In genomic region chr22:50105529-50106100, GRCh38 we compare ENCODE assay signal across 8 cellular contexts. TPM values are rescaled to one million over a fixed set of nuclear protein-coding genes. Genes with fewer than 3 reads are reported as not detected.
A peak's percentile ranks its signal among the peaks of the same experiment; 100 is the strongest.
DNase-seq lines count a peak whose midpoint lies in the region; ATAC-seq and TF ChIP-seq lines count a peak whose summit lies in the region.

No MANE protein-coding gene starts in this region.

- WGBS in smooth muscle cell (ENCODE audit: low lambda C conversion rate) = 54% methylated on average over 7 of the region's 7 CpGs

- no peaks in the 10 kb centered on the region for H3K36me3 ChIP-seq in smooth muscle cell (ENCODE audit: low read depth)

- H3K4me2 ChIP-seq in smooth muscle cell = peak overlapping the region; percentile 60

- no peaks in the 10 kb centered on the region for H3F3A ChIP-seq in smooth muscle cell (ENCODE audit: low read depth)

- H3K4me3 Mint-ChIP-seq in activated CD4-positive, alpha-beta T cell treated with anti-CD3 and anti-CD28 coated beads, Interleukin-2, amount 10 ng/mL, durations not matched to agents 24 days and 14 days = peak overlapping the region; percentile 78

- ATAC-seq in HG02981 (IDR thresholded peaks at IDR 0.05; ENCODE audit: unreplicated experiment) (no peak), SK-N-SH treated with all-trans-retinoic acid at 6 μM for 48 hours (no peak)

- peak overlapping the region; percentile 81 for H3K27ac Mint-ChIP-seq in activated CD4-positive, alpha-beta T cell treated with anti-CD3 and anti-CD28 coated beads, Interleukin-2, amount 10 ng/mL, durations not matched to agents 24 days and 14 days

- no peaks in the 10 kb centered on the region for H3K79me2 ChIP-seq in smooth muscle cell (ENCODE audit: low read depth)

- peak; percentile 80 for DNase-seq in activated CD4-positive, alpha-beta T cell treated with anti-CD3 and anti-CD28 coated beads, Interleukin-2, amount 10 ng/mL, durations not matched to agents 24 days and 14 days
- DNase-seq in activated CD4-positive, alpha-beta T cell treated with anti-CD3 and anti-CD28 coated beads for 1 hour = no peak
- DNase-seq in RPMI8226 = peak; percentile 88
- DNase-seq in epithelial cell of esophagus (ENCODE audit: low read depth) = peak; percentile 90
- no peak for DNase-seq in smooth muscle cell (lab: John Stamatoyannopoulos, UW; ENCODE audit: unreplicated experiment)
- DNase-seq in NCI-H1417 treated with DMSO at 0.1 percent for 48 hours (lab: John Stamatoyannopoulos, UW) = no peak

- TF ChIP-seq CTCF in epithelial cell of esophagus (IDR thresholded peaks at IDR 0.05; ENCODE audit: insufficient read depth, low read depth, low read length, missing control alignments) (no peak), smooth muscle cell (IDR thresholded peaks at IDR 0.05; ENCODE audit: borderline replicate concordance, insufficient read depth, poor library complexity, severe bottlenecking) (no peak)

- peak overlapping the region; percentile 20 for H3K9ac ChIP-seq in smooth muscle cell (ENCODE audit: low read depth)

- H3K36me3 Mint-ChIP-seq in activated CD4-positive, alpha-beta T cell treated with anti-CD3 and anti-CD28 coated beads, Interleukin-2, amount 10 ng/mL, durations not matched to agents 24 days and 14 days (ENCODE audit: low read depth) = no peaks in the 10 kb centered on the region

- intact Hi-C loops in activated CD4-positive, alpha-beta T cell treated with anti-CD3 and anti-CD28 coated beads, Interleukin-2, amount 10 ng/mL, durations not matched to agents 24 days and 14 days (cut with micrococcal nuclease) = no loop called here

- H3K9me3 Mint-ChIP-seq in activated CD4-positive, alpha-beta T cell treated with anti-CD3 and anti-CD28 coated beads, Interleukin-2, amount 10 ng/mL, durations not matched to agents 24 days and 14 days = no peaks in the 10 kb centered on the region

- H3K27ac ChIP-seq in smooth muscle cell (ENCODE audit: low read depth) = peak overlapping the region; percentile 70

- no peak overlapping the region for H3K4me3 ChIP-seq in epithelial cell of esophagus (ENCODE audit: low read length)
- no peak overlapping the region for H3K4me3 ChIP-seq in smooth muscle cell

- H3K27me3 Mint-ChIP-seq in activated CD4-positive, alpha-beta T cell treated with anti-CD3 and anti-CD28 coated beads, Interleukin-2, amount 10 ng/mL, durations not matched to agents 24 days and 14 days = peaks cover 1% of the 10 kb centered on the region

- no peaks in the 10 kb centered on the region for H3K4me1 ChIP-seq in smooth muscle cell (ENCODE audit: low read depth)

- no peaks in the 10 kb centered on the region for H3K27me3 ChIP-seq in smooth muscle cell (ENCODE audit: low read depth)

- H4K20me1 ChIP-seq in smooth muscle cell (ENCODE audit: low read depth) = no peaks in the 10 kb centered on the region

- H3K9me3 ChIP-seq in smooth muscle cell (replicated peaks; ENCODE audit: low read depth) = no peaks in the 10 kb centered on the region

- peaks cover 13% of the 10 kb centered on the region for H3K4me1 Mint-ChIP-seq in activated CD4-positive, alpha-beta T cell treated with anti-CD3 and anti-CD28 coated beads, Interleukin-2, amount 10 ng/mL, durations not matched to agents 24 days and 14 days

- peak overlapping the region; percentile 47 for H2AFZ ChIP-seq in smooth muscle cell (ENCODE audit: low read depth)

TF ChIP-seq in SK-N-SH treated with all-trans-retinoic acid at 6 μM for 48 hours, 23 proteins besides CTCF, POLR2A, EP300 and RAD21:
- TF ChIP-seq PATZ1 (CRISPR knock-in tag; IDR thresholded peaks at IDR 0.05; ENCODE audit: borderline replicate concordance) (no peak), TCF4 (CRISPR knock-in tag; IDR thresholded peaks at IDR 0.05; ENCODE audit: borderline replicate concordance) (no peak), TOX (CRISPR knock-in tag; IDR thresholded peaks at IDR 0.05; ENCODE audit: borderline replicate concordance) (no peak), RARB (CRISPR knock-in tag; IDR thresholded peaks at IDR 0.05) (no peak), ZNF70 (CRISPR knock-in tag; IDR thresholded peaks at IDR 0.05) (no peak), ESRRG (CRISPR knock-in tag; IDR thresholded peaks at IDR 0.05) (no peak), ISL1 (CRISPR knock-in tag; IDR thresholded peaks at IDR 0.05) (no peak), BACH2 (CRISPR knock-in tag; IDR thresholded peaks at IDR 0.05; ENCODE audit: borderline replicate concordance) (no peak), SNAI2 (CRISPR knock-in tag; IDR thresholded peaks at IDR 0.05) (no peak), PPARA (CRISPR knock-in tag; IDR thresholded peaks at IDR 0.05; ENCODE audit: borderline replicate concordance) (no peak), ARNTL (CRISPR knock-in tag; IDR thresholded peaks at IDR 0.05; ENCODE audit: borderline replicate concordance, low read depth) (no peak)

RNA-seq across cellular contexts. Expression of gene MOV10L1, which starts 15.8 kb away (rescaled TPM):
- total RNA-seq in activated CD4-positive, alpha-beta T cell treated with anti-CD3 and anti-CD28 coated beads, Interleukin-2, amount 10 ng/mL, durations not matched to agents 24 days and 14 days = not detected in 2 replicates
- 0.85 and 1.2 TPM in 2 replicates for total RNA-seq in smooth muscle cell
- 0.10 and 1.1 TPM in 2 replicates for polyA plus RNA-seq in smooth muscle cell

RNA-seq across cellular contexts. Expression of gene MLC1, which starts 20.4 kb away (rescaled TPM):
- not detected in 2 replicates for total RNA-seq in activated CD4-positive, alpha-beta T cell treated with anti-CD3 and anti-CD28 coated beads, Interleukin-2, amount 10 ng/mL, durations not matched to agents 24 days and 14 days
- 4.2 and 5.6 TPM in 2 replicates for total RNA-seq in smooth muscle cell
- polyA plus RNA-seq in smooth muscle cell = 5.6 and 6.3 TPM in 2 replicates

RNA-seq across cellular contexts. Expression of gene TTLL8, which starts 47.5 kb away (rescaled TPM):
- not detected in 2 replicates for total RNA-seq in activated CD4-positive, alpha-beta T cell treated with anti-CD3 and anti-CD28 coated beads, Interleukin-2, amount 10 ng/mL, durations not matched to agents 24 days and 14 days
- not detected in 2 replicates for total RNA-seq in smooth muscle cell
- 0.10 TPM in 1 of 2 replicates, not detected in the other for polyA plus RNA-seq in smooth muscle cell

Comparison
In these comparisons a context has a peak if more than half of its experiments do, and no peak if none do; other contexts are left out.
1. DNase-seq: peak in activated CD4-positive, alpha-beta T cell treated with anti-CD3 and anti-CD28 coated beads, Interleukin-2, amount 10 ng/mL, durations not matched to agents 24 days and 14 days (single experiment), RPMI8226 (single experiment) and epithelial cell of esophagus (single experiment); none in activated CD4-positive, alpha-beta T cell treated with anti-CD3 and anti-CD28 coated beads for 1 hour (single experiment), smooth muscle cell (single experiment) and NCI-H1417 treated with DMSO at 0.1 percent for 48 hours (single experiment).